ENCODE assay signal across 21 cellular contexts in the genomic region with DNA sequence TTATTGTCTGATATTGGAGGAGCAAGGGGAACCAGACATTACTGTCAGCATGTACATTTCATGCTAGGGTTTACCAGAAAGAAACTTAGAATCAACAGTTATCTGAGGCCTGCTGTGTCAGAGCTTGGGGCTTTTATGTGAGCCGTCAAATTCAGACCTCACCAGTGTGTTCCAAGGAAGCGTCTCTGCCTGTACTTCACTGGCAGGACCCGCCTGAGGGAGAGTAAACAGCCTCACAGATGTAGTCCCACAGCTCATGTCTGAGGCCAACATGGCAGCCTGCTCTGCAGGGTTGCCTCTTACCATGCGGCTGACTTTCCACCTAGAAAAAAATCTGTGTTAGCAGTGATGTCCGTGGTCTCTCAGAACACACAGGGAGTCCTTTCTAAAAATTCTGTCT.
"Had no signal": no experiment of that assay in that cellular context is flagged by ENCODE, and none has a peak within 500 bp of the region (broad histone marks: within the 10 kb centered on the region; RNA-seq: fewer than 3 reads in every experiment).

No MANE protein-coding gene starts in this region.

- DNase-seq: Kasumi-1, MM.1S, NCI-H1092 treated with DMSO at 0.1 percent for 48 hours, NCI-H1436, NCI-H1694 treated with DMSO at 0.1 percent for 48 hours, NCI-H1930, NCI-H2081 treated with DMSO at 0.1 percent for 48 hours, NCI-H2171, NCI-H524, NCI-H526 treated with DMSO at 0.1 percent for 48 hours, NCI-H774, Right ventricle myocardium superior, RPMI8226, SIG-M5, SK-N-SH, SW 1271, T-cell had no signal

- H3K9me3 Mint-ChIP-seq: IgD-negative memory B cell had no signal

- FAIRE-seq: K562, RCC 7860 had no signal

- H3K4me3 ChIP-seq: K562 had no signal

- H3K4me2 ChIP-seq: KMS-11, SK-N-SH had no signal

- H3K4me1 Mint-ChIP-seq: IgD-negative memory B cell, T-cell had no signal

- H3K27ac Mint-ChIP-seq: IgD-negative memory B cell, T-cell had no signal

- H3K27ac ChIP-seq: KMS-11 had no signal

- H3K27me3 Mint-ChIP-seq: IgD-negative memory B cell, T-cell had no signal

- H3K9ac ChIP-seq: KMS-11, SK-N-SH had no signal

- H3K9me3 ChIP-seq: SK-N-SH had no signal

- ATAC-seq: T-cell had no signal

- H3K4me3 Mint-ChIP-seq: IgD-negative memory B cell, T-cell had no signal
